Comparison of ENCODE assay signal across 2 cellular contexts in genomic region chr22:45210174-45210573, GRCh38.
TF ChIP-seq lines count a peak whose summit lies in the region.

No MANE protein-coding gene starts in this region.

TF ChIP-seq in SK-N-SH, 30 proteins besides CTCF, POLR2A, EP300 and RAD21:
- TF ChIP-seq, protein P1, sequence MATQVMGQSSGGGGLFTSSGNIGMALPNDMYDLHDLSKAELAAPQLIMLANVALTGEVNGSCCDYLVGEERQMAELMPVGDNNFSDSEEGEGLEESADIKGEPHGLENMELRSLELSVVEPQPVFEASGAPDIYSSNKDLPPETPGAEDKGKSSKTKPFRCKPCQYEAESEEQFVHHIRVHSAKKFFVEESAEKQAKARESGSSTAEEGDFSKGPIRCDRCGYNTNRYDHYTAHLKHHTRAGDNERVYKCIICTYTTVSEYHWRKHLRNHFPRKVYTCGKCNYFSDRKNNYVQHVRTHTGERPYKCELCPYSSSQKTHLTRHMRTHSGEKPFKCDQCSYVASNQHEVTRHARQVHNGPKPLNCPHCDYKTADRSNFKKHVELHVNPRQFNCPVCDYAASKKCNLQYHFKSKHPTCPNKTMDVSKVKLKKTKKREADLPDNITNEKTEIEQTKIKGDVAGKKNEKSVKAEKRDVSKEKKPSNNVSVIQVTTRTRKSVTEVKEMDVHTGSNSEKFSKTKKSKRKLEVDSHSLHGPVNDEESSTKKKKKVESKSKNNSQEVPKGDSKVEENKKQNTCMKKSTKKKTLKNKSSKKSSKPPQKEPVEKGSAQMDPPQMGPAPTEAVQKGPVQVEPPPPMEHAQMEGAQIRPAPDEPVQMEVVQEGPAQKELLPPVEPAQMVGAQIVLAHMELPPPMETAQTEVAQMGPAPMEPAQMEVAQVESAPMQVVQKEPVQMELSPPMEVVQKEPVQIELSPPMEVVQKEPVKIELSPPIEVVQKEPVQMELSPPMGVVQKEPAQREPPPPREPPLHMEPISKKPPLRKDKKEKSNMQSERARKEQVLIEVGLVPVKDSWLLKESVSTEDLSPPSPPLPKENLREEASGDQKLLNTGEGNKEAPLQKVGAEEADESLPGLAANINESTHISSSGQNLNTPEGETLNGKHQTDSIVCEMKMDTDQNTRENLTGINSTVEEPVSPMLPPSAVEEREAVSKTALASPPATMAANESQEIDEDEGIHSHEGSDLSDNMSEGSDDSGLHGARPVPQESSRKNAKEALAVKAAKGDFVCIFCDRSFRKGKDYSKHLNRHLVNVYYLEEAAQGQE (IDR thresholded peaks at IDR 0.05; ENCODE audit: low read depth, low read length), result no peak
- TF ChIP-seq IRF3 (IDR thresholded peaks at IDR 0.05; ENCODE audit: low read depth, low read length) (no peak), YY1 (IDR thresholded peaks at IDR 0.05; ENCODE audit: low read depth) (no peak), GABPA (IDR thresholded peaks at IDR 0.05; ENCODE audit: low read depth) (no peak)

TF ChIP-seq in SK-N-SH treated with all-trans-retinoic acid at 6 μM for 48 hours, 23 proteins besides CTCF, POLR2A, EP300 and RAD21 (continued from another document):
- TF ChIP-seq, protein P2, sequence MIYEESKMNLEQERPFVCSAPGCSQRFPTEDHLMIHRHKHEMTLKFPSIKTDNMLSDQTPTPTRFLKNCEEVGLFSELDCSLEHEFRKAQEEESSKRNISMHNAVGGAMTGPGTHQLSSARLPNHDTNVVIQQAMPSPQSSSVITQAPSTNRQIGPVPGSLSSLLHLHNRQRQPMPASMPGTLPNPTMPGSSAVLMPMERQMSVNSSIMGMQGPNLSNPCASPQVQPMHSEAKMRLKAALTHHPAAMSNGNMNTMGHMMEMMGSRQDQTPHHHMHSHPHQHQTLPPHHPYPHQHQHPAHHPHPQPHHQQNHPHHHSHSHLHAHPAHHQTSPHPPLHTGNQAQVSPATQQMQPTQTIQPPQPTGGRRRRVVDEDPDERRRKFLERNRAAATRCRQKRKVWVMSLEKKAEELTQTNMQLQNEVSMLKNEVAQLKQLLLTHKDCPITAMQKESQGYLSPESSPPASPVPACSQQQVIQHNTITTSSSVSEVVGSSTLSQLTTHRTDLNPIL (CRISPR knock-in tag; IDR thresholded peaks at IDR 0.05; ENCODE audit: low read depth), result no peak
- TF ChIP-seq ARNTL (CRISPR knock-in tag; IDR thresholded peaks at IDR 0.05; ENCODE audit: borderline replicate concordance, low read depth) (no peak), BACH2 (CRISPR knock-in tag; IDR thresholded peaks at IDR 0.05; ENCODE audit: borderline replicate concordance) (no peak)
